28 cellular contexts compared by ENCODE assay signal in the genomic region with DNA sequence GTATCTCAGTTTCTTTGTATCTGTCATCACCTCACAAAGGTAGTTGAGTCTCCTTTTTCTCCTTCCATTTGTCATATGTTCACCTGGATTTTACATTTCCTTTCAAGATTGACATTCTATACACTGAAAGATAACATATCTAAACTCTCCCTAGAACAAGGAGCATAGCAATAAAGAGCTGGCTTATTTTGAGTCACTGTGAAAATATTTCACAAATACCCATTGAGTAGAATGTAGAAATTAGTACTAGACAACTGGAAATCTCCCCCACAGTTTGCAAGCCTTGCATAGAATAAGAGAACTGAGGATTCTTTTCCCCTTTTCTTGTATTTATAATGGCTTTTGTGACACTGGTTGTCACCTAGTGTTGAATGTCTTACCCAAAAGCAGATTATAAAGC.
"Had no signal": no experiment of that assay in that cellular context is flagged by ENCODE, and none has a peak within 500 bp of the region (broad histone marks: within the 10 kb centered on the region; RNA-seq: fewer than 3 reads in every experiment).

No MANE protein-coding gene starts in this region.

- H3K4me3 Mint-ChIP-seq: activated CD4-positive, alpha-beta T cell treated with anti-CD3 and anti-CD28 coated beads, Interleukin-2, amount 10 ng/mL, durations not matched to agents 7 days and 5 days; activated CD8-positive, alpha-beta T cell treated with anti-CD3 and anti-CD28 coated beads for 36 hours; activated T-cell treated with anti-CD3 and anti-CD28 coated beads, Interleukin-2, amount 50 U/mL, for 4 hours; activated T-helper 17 cell treated with anti-CD3 and anti-CD28 coated beads, Interleukin-2, amount 50 U/mL, for 72 hours; natural killer cell treated with Interleukin-12 subunit alpha and Interleukin-12 subunit beta and Interleukin-15 and Interleukin-18, amount 100 ng/mL, for 72 hours; stimulated activated effector memory CD8-positive, alpha-beta T cell treated with anti-CD3 and anti-CD28 coated beads, Interleukin-12 subunit alpha, Interleukin-12 subunit beta, amount 100 ng/mL, for 72 hours; T-helper 1 cell treated with Interleukin-12 subunit alpha and Interleukin-12 subunit beta and Interleukin-4 antibody, amounts not matched to agents 30 μg/mL and 1 μg/mL, for 36 hours had no signal

- H3K4me3 ChIP-seq: coronary artery, dorsolateral prefrontal cortex, gastrocnemius medialis, mucosa of descending colon, right lobe of liver, skin epidermis, stomach, suprapubic skin, tibial artery had no signal

- H3K9me3 ChIP-seq: gastrocnemius medialis, mucosa of descending colon, right lobe of liver, stomach, suprapubic skin, tibial artery had no signal

- H3K9me3 Mint-ChIP-seq: activated CD4-positive, alpha-beta T cell treated with anti-CD3 and anti-CD28 coated beads, Interleukin-2, amount 10 ng/mL, durations not matched to agents 7 days and 5 days; activated CD8-positive, alpha-beta T cell treated with anti-CD3 and anti-CD28 coated beads for 36 hours; natural killer cell treated with Interleukin-12 subunit alpha and Interleukin-12 subunit beta and Interleukin-15 and Interleukin-18, amount 100 ng/mL, for 72 hours; stimulated activated effector memory CD8-positive, alpha-beta T cell treated with anti-CD3 and anti-CD28 coated beads, Interleukin-12 subunit alpha, Interleukin-12 subunit beta, amount 100 ng/mL, for 72 hours; T-helper 1 cell treated with Interleukin-12 subunit alpha and Interleukin-12 subunit beta and Interleukin-4 antibody, amounts not matched to agents 30 μg/mL and 1 μg/mL, for 36 hours had no signal

- ATAC-seq: activated CD8-positive, alpha-beta T cell treated with anti-CD3 and anti-CD28 coated beads for 36 hours; activated T-cell treated with anti-CD3 and anti-CD28 coated beads, Interleukin-2, amount 50 U/mL, for 4 hours; activated T-helper 17 cell treated with anti-CD3 and anti-CD28 coated beads, Interleukin-2, amount 50 U/mL, for 72 hours; gastrocnemius medialis; left cardiac atrium; left ventricle myocardium superior; mucosa of descending colon; right lobe of liver; stimulated activated effector memory CD8-positive, alpha-beta T cell treated with anti-CD3 and anti-CD28 coated beads, Interleukin-12 subunit alpha, Interleukin-12 subunit beta, amount 100 ng/mL, for 72 hours had no signal

- H3K4me1 ChIP-seq: gastrocnemius medialis, right lobe of liver, stomach, suprapubic skin, tibial artery had no signal

- H3K27ac ChIP-seq: coronary artery, gastrocnemius medialis, right lobe of liver, skin epidermis, stomach, suprapubic skin, tibial artery had no signal

- H3K4me1 Mint-ChIP-seq: activated CD4-positive, alpha-beta T cell treated with anti-CD3 and anti-CD28 coated beads, Interleukin-2, amount 10 ng/mL, durations not matched to agents 7 days and 5 days; activated T-helper 17 cell treated with anti-CD3 and anti-CD28 coated beads, Interleukin-2, amount 50 U/mL, for 72 hours; stimulated activated effector memory CD8-positive, alpha-beta T cell treated with anti-CD3 and anti-CD28 coated beads, Interleukin-12 subunit alpha, Interleukin-12 subunit beta, amount 100 ng/mL, for 72 hours had no signal

- H3K36me3 ChIP-seq: gastrocnemius medialis, right lobe of liver had no signal

- DNase-seq: activated CD4-positive, alpha-beta T cell treated with anti-CD3 and anti-CD28 coated beads for 1 hour; activated CD4-positive, alpha-beta T cell treated with anti-CD3 and anti-CD28 coated beads, Interleukin-2, amount 10 ng/mL, durations not matched to agents 7 days and 5 days; activated CD8-positive, alpha-beta T cell treated with anti-CD3 and anti-CD28 coated beads for 36 hours; activated gamma-delta T cell treated with Interleukin-2 at 50 U/mL for 16 hours; activated naive CD4-positive, alpha-beta T cell treated with anti-CD3 and anti-CD28 coated beads, Interleukin-2, amount 50 U/mL, for 16 hours; activated T-cell treated with anti-CD3 and anti-CD28 coated beads, Interleukin-2, amount 50 U/mL, for 4 hours; dorsolateral prefrontal cortex; effector memory CD4-positive, alpha-beta T cell; erythroblast; gastrocnemius medialis; glutamatergic neuron; islet precursor cell; left cardiac atrium; left ventricle myocardium superior; mucosa of descending colon; right lobe of liver; stimulated activated CD4-positive, alpha-beta T cell treated with anti-CD3 and anti-CD28 coated beads, Interleukin-12 subunit alpha, Interleukin-12 subunit beta, amount 100 ng/mL, for 4 hours; stimulated activated CD4-positive, alpha-beta T cell treated with anti-CD3 and anti-CD28 coated beads, Interleukin-4, amount 100 ng/mL, for 1 hour; stomach; T-helper 9 cell; tibial artery had no signal

- H3K27me3 ChIP-seq: dorsolateral prefrontal cortex, gastrocnemius medialis, right lobe of liver, stomach, suprapubic skin, tibial artery had no signal

- H3K36me3 Mint-ChIP-seq: natural killer cell treated with Interleukin-12 subunit alpha and Interleukin-12 subunit beta and Interleukin-15 and Interleukin-18, amount 100 ng/mL, for 72 hours; stimulated activated effector memory CD8-positive, alpha-beta T cell treated with anti-CD3 and anti-CD28 coated beads, Interleukin-12 subunit alpha, Interleukin-12 subunit beta, amount 100 ng/mL, for 72 hours had no signal

- H3K27ac Mint-ChIP-seq: activated CD4-positive, alpha-beta T cell treated with anti-CD3 and anti-CD28 coated beads, Interleukin-2, amount 10 ng/mL, durations not matched to agents 7 days and 5 days; activated CD8-positive, alpha-beta T cell treated with anti-CD3 and anti-CD28 coated beads for 36 hours; activated T-helper 17 cell treated with anti-CD3 and anti-CD28 coated beads, Interleukin-2, amount 50 U/mL, for 72 hours; natural killer cell treated with Interleukin-12 subunit alpha and Interleukin-12 subunit beta and Interleukin-15 and Interleukin-18, amount 100 ng/mL, for 72 hours; stimulated activated effector memory CD8-positive, alpha-beta T cell treated with anti-CD3 and anti-CD28 coated beads, Interleukin-12 subunit alpha, Interleukin-12 subunit beta, amount 100 ng/mL, for 72 hours; T-helper 1 cell treated with Interleukin-12 subunit alpha and Interleukin-12 subunit beta and Interleukin-4 antibody, amounts not matched to agents 30 μg/mL and 1 μg/mL, for 36 hours had no signal
